9 cellular contexts compared by ENCODE assay signal in the genomic region with DNA sequence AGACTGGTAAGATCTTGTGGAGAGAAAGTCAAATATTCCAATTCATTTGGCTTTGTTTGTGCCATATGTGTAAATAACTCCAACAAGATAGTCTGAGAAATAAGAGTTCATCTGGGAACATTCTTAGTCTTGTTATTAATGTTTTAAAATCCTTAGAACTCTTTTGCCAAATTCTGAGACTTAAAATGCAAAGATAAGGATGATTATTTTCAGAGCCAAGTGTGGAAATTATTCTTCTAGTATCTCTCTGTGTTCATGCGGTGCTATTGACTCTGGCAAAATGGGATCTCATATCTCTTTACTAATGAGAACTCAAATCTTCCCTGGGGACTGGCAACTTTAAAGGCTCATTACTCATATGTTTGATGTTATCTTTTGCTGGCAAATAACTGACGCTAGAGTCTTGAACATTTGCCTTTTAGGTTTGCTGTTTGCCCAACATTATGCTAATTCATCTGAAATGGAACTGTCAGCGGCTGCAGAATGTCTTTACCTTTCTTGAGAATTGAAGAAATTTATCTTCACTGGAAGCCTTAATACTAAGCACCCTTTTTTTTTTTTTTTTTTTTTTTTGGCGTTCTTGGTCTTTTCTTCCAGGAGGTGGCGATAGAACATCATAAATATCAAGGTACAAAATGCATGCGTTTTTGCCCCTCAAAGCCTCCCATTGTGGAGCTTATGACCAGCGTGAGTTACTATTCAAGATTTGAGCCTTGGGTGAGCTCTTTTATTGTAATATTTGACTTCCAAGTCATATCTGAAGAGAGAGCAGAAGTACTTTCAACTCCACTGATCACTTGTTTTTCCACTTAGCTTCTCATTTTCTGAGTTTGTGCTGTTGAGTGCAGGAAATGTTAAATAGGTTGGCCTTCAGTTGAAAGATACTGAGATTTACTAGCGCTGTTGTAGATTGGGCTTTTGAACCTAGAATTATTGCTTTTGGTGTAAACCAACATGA.
A peak's percentile ranks its signal among the peaks of the same experiment; 100 is the strongest.
DNase-seq lines count a peak whose midpoint lies in the region; ATAC-seq and TF ChIP-seq lines count a peak whose summit lies in the region.
"Had no signal": no experiment of that assay in that cellular context is flagged by ENCODE, and none has a peak within 500 bp of the region (broad histone marks: within the 10 kb centered on the region; RNA-seq: fewer than 3 reads in every experiment).

No MANE protein-coding gene starts in this region.

- peaks cover 0 to 5% (median 0%) of the 10 kb centered on the region in 11 experiments; a peak in 2 of 22 replicates for H3K9me3 ChIP-seq in BLaER1 treated with 17β-estradiol and CSF1 and Interleukin-3, amounts not matched to agents 10 nM and 100 nM (replicated peaks in 1 of 11)
- no peaks in the 10 kb centered on the region for H3K9me3 ChIP-seq in fibroblast of lung (ENCODE audit: control insufficient read depth, insufficient read depth, low read depth, low read length)

- no peak overlapping the region for H3K4me3 Mint-ChIP-seq in neural crest cell

- H2AFZ ChIP-seq in fibroblast of lung (ENCODE audit: low read length), result no peak overlapping the region

- H3K27me3 ChIP-seq in BLaER1 treated with 17β-estradiol and CSF1 and Interleukin-3, amounts not matched to agents 10 nM and 100 nM, result no peaks in the 10 kb centered on the region
- no peaks in the 10 kb centered on the region for H3K27me3 ChIP-seq in fibroblast of lung (ENCODE audit: control insufficient read depth, insufficient read depth, low read length)

- no peaks in the 10 kb centered on the region for H3K79me2 ChIP-seq in fibroblast of lung (ENCODE audit: control insufficient read depth, insufficient read depth, low read length)

- H3K4me2 ChIP-seq in BLaER1 treated with 17β-estradiol and CSF1 and Interleukin-3, amounts not matched to agents 10 nM and 100 nM, result peak overlapping the region; percentile 41 to 84 (median 74); a peak in 21 of 22 replicates
- H3K4me2 ChIP-seq in fibroblast of lung (ENCODE audit: extremely low read depth, insufficient read depth, low read length), result no peak overlapping the region

- H3K27me3 Mint-ChIP-seq in neural crest cell (ENCODE audit: low read depth), result no peaks in the 10 kb centered on the region

- H4K20me1 ChIP-seq in BLaER1 treated with 17β-estradiol and CSF1 and Interleukin-3, amounts not matched to agents 10 nM and 100 nM, result no peaks in the 10 kb centered on the region
- no peaks in the 10 kb centered on the region for H4K20me1 ChIP-seq in fibroblast of lung (ENCODE audit: control insufficient read depth, extremely low read depth, insufficient read depth, low read length)

- ATAC-seq in SK-N-SH treated with all-trans-retinoic acid at 6 μM for 48 hours (peak; percentile 88), HG03045 (IDR thresholded peaks at IDR 0.05; ENCODE audit: unreplicated experiment) (no peak)

- peak overlapping the region in 4 of 11 experiments; percentile 55 to 76 (median 66); a peak in 5 of 22 replicates for H3K9ac ChIP-seq in BLaER1 treated with 17β-estradiol and CSF1 and Interleukin-3, amounts not matched to agents 10 nM and 100 nM
- H3K9ac ChIP-seq in fibroblast of lung (ENCODE audit: insufficient read depth, low read length), result no peak overlapping the region

- peak overlapping the region in 1 of 10 experiments; percentile 16; a peak in 1 of 20 replicates for H3K4me3 ChIP-seq in BLaER1 treated with 17β-estradiol and CSF1 and Interleukin-3, amounts not matched to agents 10 nM and 100 nM
- no peak overlapping the region for H3K4me3 ChIP-seq in fibroblast of lung (replicated peaks in 1 of 4; ENCODE audit: control extremely low read depth in 1 of 4, insufficient read depth in 1 of 4, low read depth in 3 of 4, low read length in 4 of 4)
- H3K4me3 ChIP-seq: skin epidermis had no signal

- DNase-seq in GM13977 (ENCODE audit: low spot score) (peak; percentile 18), NCI-H1105 treated with DMSO at 0.1 percent for 48 hours (lab: John Stamatoyannopoulos, UW) (peak; percentile 84), fibroblast of lung (ENCODE audit: low read depth in 2 of 2) (peak; percentile 65 to 76), neural crest cell (ENCODE audit: low read depth, low spot score) (peak; percentile 3), NK-92 (lab: John Stamatoyannopoulos, UW; ENCODE audit: unreplicated experiment) (no peak)

- TF ChIP-seq CTCF in GM13977 (IDR thresholded peaks at IDR 0.05; ENCODE audit: extremely low read depth, insufficient read depth, missing control alignments), result peak; percentile 50
- TF ChIP-seq CTCF in fibroblast of lung (conservative IDR thresholded peaks at IDR 0.05 in 1 of 2, IDR thresholded peaks at IDR 0.05 in 1 of 2; ENCODE audit: low read depth in 1 of 2, low read length in 2 of 2), result peak; percentile 50 to 54
- TF ChIP-seq CTCF in neural crest cell (conservative IDR thresholded peaks at IDR 0.05), result peak; percentile 78

- H3K27ac ChIP-seq in BLaER1 treated with 17β-estradiol and CSF1 and Interleukin-3, amounts not matched to agents 10 nM and 100 nM, result peak overlapping the region in 8 of 11 experiments; percentile 68 to 85 (median 76); a peak in 14 of 22 replicates
- H3K27ac ChIP-seq in fibroblast of lung (ENCODE audit: insufficient read depth, low read length), result no peak overlapping the region

- H3K36me3 ChIP-seq in BLaER1 treated with 17β-estradiol and CSF1 and Interleukin-3, amounts not matched to agents 10 nM and 100 nM, result no peaks in the 10 kb centered on the region
- H3K36me3 ChIP-seq in fibroblast of lung (ENCODE audit: control insufficient read depth, insufficient read depth, low read length), result no peaks in the 10 kb centered on the region

- H3K27ac Mint-ChIP-seq in neural crest cell (ENCODE audit: unreplicated experiment), result no peak overlapping the region

- H3K9me3 Mint-ChIP-seq in neural crest cell, result no peaks in the 10 kb centered on the region

- in situ Hi-C loops in GM13977 (cut with MboI; ENCODE audit: low pct_unique_long_range_greater_than_20kb, low sequenced_read_pairs, unreplicated experiment), result loop anchor here (10.0 kb wide), 1 partner anchor 589 kb away; no protein-coding TSS in a partner anchor

- H3K36me3 Mint-ChIP-seq in neural crest cell (ENCODE audit: low read depth), result no peaks in the 10 kb centered on the region

- peaks cover 7% of the 10 kb centered on the region for H3K4me1 Mint-ChIP-seq in neural crest cell

- peaks cover 34 to 75% (median 61%) of the 10 kb centered on the region in 10 experiments for H3K4me1 ChIP-seq in BLaER1 treated with 17β-estradiol and CSF1 and Interleukin-3, amounts not matched to agents 10 nM and 100 nM
- H3K4me1 ChIP-seq in fibroblast of lung (ENCODE audit: control insufficient read depth, extremely low read depth, insufficient read depth, low read length), result peaks cover 7% of the 10 kb centered on the region

TF ChIP-seq in SK-N-SH treated with all-trans-retinoic acid at 6 μM for 48 hours, 23 proteins besides CTCF, POLR2A, EP300 and RAD21:
- TF ChIP-seq ISL1 (CRISPR knock-in tag; IDR thresholded peaks at IDR 0.05) (peak; percentile 86), ESRRG (CRISPR knock-in tag; IDR thresholded peaks at IDR 0.05) (no peak)
